18 cellular contexts compared by ENCODE assay signal in genomic region chr3:168532135-168532534, GRCh38.
DNase-seq lines count a peak whose midpoint lies in the region; ATAC-seq and TF ChIP-seq lines count a peak whose summit lies in the region.
"Had no signal": no experiment of that assay in that cellular context is flagged by ENCODE, and none has a peak within 500 bp of the region (broad histone marks: within the 10 kb centered on the region; RNA-seq: fewer than 3 reads in every experiment).

No MANE protein-coding gene starts in this region.

- peak overlapping the region; percentile 56; the same call in 1 of the 2 replicates for H3K9ac ChIP-seq in HUES48 (ENCODE audit: low read depth, low read length)
- no peak overlapping the region for H3K9ac ChIP-seq in neural progenitor cell
- H3K9ac ChIP-seq: BLaER1 treated with 17β-estradiol and CSF1 and Interleukin-3, amounts not matched to agents 10 nM and 100 nM had no signal

- intact Hi-C loops in activated naive CD4-positive, alpha-beta T cell treated with anti-CD3 and anti-CD28 coated beads for 36 hours (cut with micrococcal nuclease): no loop called here

- POLR2A ChIA-PET in WTC11 (lab: Charles Lee): no interaction called here

- H3F3A ChIP-seq in neural progenitor cell (ENCODE audit: low read depth): peaks cover 11% of the 10 kb centered on the region

- no peaks in the 10 kb centered on the region for H3K9me3 ChIP-seq in HUES48 (ENCODE audit: control insufficient read depth, insufficient read depth, low read length)
- H3K9me3 ChIP-seq in neural progenitor cell (ENCODE audit: low read depth): no peaks in the 10 kb centered on the region
- H3K9me3 ChIP-seq: BLaER1 treated with 17β-estradiol and CSF1 and Interleukin-3, amounts not matched to agents 10 nM and 100 nM had no signal

- peak overlapping the region; percentile 55 for H3K4me2 ChIP-seq in neural progenitor cell
- H3K4me2 ChIP-seq: BLaER1 treated with 17β-estradiol and CSF1 and Interleukin-3, amounts not matched to agents 10 nM and 100 nM had no signal

- peak overlapping the region; percentile 98 for H3K27ac Mint-ChIP-seq in WTC11
- H3K27ac Mint-ChIP-seq in neural progenitor cell: peak overlapping the region; percentile 34
- no peak overlapping the region for H3K27ac Mint-ChIP-seq in activated naive CD4-positive, alpha-beta T cell treated with anti-CD3 and anti-CD28 coated beads for 36 hours
- H3K27ac Mint-ChIP-seq: B cell; CD8-positive, alpha-beta memory T cell; IgD-negative memory B cell had no signal

- TF ChIP-seq CTCF in WTC11 (IDR thresholded peaks at IDR 0.05) (no peak), neural progenitor cell (IDR thresholded peaks at IDR 0.05) (no peak)

- no peaks in the 10 kb centered on the region for H3K79me2 ChIP-seq in neural progenitor cell (ENCODE audit: low read depth)

- peaks cover 75% of the 10 kb centered on the region for H3K4me1 Mint-ChIP-seq in WTC11
- H3K4me1 Mint-ChIP-seq in neural progenitor cell: peaks cover 18% of the 10 kb centered on the region
- no peaks in the 10 kb centered on the region for H3K4me1 Mint-ChIP-seq in activated naive CD4-positive, alpha-beta T cell treated with anti-CD3 and anti-CD28 coated beads for 36 hours (ENCODE audit: low read depth)
- H3K4me1 Mint-ChIP-seq: B cell; CD8-positive, alpha-beta memory T cell had no signal

- DNase-seq in WTC11 (ENCODE audit: low spot score): no peak
- DNase-seq in iPS DF 19.7 (ENCODE audit: low read depth, low spot score): peak; percentile 70
- DNase-seq in neural progenitor cell (ENCODE audit: low spot score): peak; percentile 11
- no peak for DNase-seq in activated naive CD4-positive, alpha-beta T cell treated with anti-CD3 and anti-CD28 coated beads for 36 hours
- no peak for DNase-seq in mucosa of gallbladder (ENCODE audit: low spot score)
- DNase-seq: CD8-positive, alpha-beta memory T cell; COR-L47; DMS 273 treated with DMSO at 0.1 percent for 48 hours; DMS53; DND-41; EL; KBM-7 had no signal

- H3K9me3 Mint-ChIP-seq in WTC11: no peaks in the 10 kb centered on the region
- H3K9me3 Mint-ChIP-seq in neural progenitor cell: no peaks in the 10 kb centered on the region
- peaks cover 4% of the 10 kb centered on the region for H3K9me3 Mint-ChIP-seq in activated naive CD4-positive, alpha-beta T cell treated with anti-CD3 and anti-CD28 coated beads for 36 hours

- H3K4me3 ChIP-seq in HUES48 (ENCODE audit: low read depth, low read length): peak overlapping the region; percentile 8; the same call in 1 of the 2 replicates
- no peak overlapping the region for H3K4me3 ChIP-seq in neural progenitor cell
- H3K4me3 ChIP-seq: BLaER1 treated with 17β-estradiol and CSF1 and Interleukin-3, amounts not matched to agents 10 nM and 100 nM; GM12878 had no signal

- H3K4me1 ChIP-seq in HUES48 (ENCODE audit: control insufficient read depth, insufficient read depth, low read length) (peaks cover 54% of the 10 kb centered on the region), neural progenitor cell (peaks cover 18% of the 10 kb centered on the region)
- H3K4me1 ChIP-seq: BLaER1 treated with 17β-estradiol and CSF1 and Interleukin-3, amounts not matched to agents 10 nM and 100 nM had no signal

- H3K36me3 Mint-ChIP-seq in WTC11 (no peaks in the 10 kb centered on the region), neural progenitor cell (peaks cover 6% of the 10 kb centered on the region)
- no peaks in the 10 kb centered on the region for H3K36me3 Mint-ChIP-seq in activated naive CD4-positive, alpha-beta T cell treated with anti-CD3 and anti-CD28 coated beads for 36 hours (ENCODE audit: low read depth)
- H3K36me3 Mint-ChIP-seq: CD8-positive, alpha-beta memory T cell; IgD-negative memory B cell had no signal

- H2AFZ ChIP-seq in neural progenitor cell (replicated peaks): no peak overlapping the region

- H3K36me3 ChIP-seq in HUES48 (ENCODE audit: control insufficient read depth, insufficient read depth, low read length): no peaks in the 10 kb centered on the region
- no peaks in the 10 kb centered on the region for H3K36me3 ChIP-seq in neural progenitor cell
- H3K36me3 ChIP-seq: BLaER1 treated with 17β-estradiol and CSF1 and Interleukin-3, amounts not matched to agents 10 nM and 100 nM had no signal

- H3K27me3 ChIP-seq in HUES48 (ENCODE audit: control insufficient read depth, insufficient read depth, low read length) (no peaks in the 10 kb centered on the region), neural progenitor cell (no peaks in the 10 kb centered on the region)
- H3K27me3 ChIP-seq: BLaER1 treated with 17β-estradiol and CSF1 and Interleukin-3, amounts not matched to agents 10 nM and 100 nM had no signal

- no peaks in the 10 kb centered on the region for H4K20me1 ChIP-seq in neural progenitor cell (ENCODE audit: low read depth)
- H4K20me1 ChIP-seq: BLaER1 treated with 17β-estradiol and CSF1 and Interleukin-3, amounts not matched to agents 10 nM and 100 nM had no signal

- ATAC-seq in WTC11 (peak; percentile 89), GM19351 (IDR thresholded peaks at IDR 0.05; ENCODE audit: unreplicated experiment) (no peak)
- ATAC-seq: GM12878 had no signal

- peak overlapping the region; percentile 47 for H3K4me3 Mint-ChIP-seq in WTC11
- no peak overlapping the region for H3K4me3 Mint-ChIP-seq in neural progenitor cell
- H3K4me3 Mint-ChIP-seq in activated naive CD4-positive, alpha-beta T cell treated with anti-CD3 and anti-CD28 coated beads for 36 hours: no peak overlapping the region
- H3K4me3 Mint-ChIP-seq: B cell; CD8-positive, alpha-beta memory T cell; IgD-negative memory B cell had no signal

- H3K27me3 Mint-ChIP-seq in WTC11 (ENCODE audit: low read depth) (no peaks in the 10 kb centered on the region), neural progenitor cell (ENCODE audit: insufficient read depth, low read depth) (no peaks in the 10 kb centered on the region)
- no peaks in the 10 kb centered on the region for H3K27me3 Mint-ChIP-seq in activated naive CD4-positive, alpha-beta T cell treated with anti-CD3 and anti-CD28 coated beads for 36 hours (ENCODE audit: low read depth)
- H3K27me3 Mint-ChIP-seq: B cell; CD8-positive, alpha-beta memory T cell; IgD-negative memory B cell had no signal

- peak overlapping the region; percentile 87 for H3K27ac ChIP-seq in HUES48 (ENCODE audit: low read depth, low read length)
- no peak overlapping the region for H3K27ac ChIP-seq in neural progenitor cell
- H3K27ac ChIP-seq: BLaER1 treated with 17β-estradiol and CSF1 and Interleukin-3, amounts not matched to agents 10 nM and 100 nM had no signal

- CTCF ChIA-PET in WTC11 (lab: Charles Lee): interaction anchor here (1.0 kb wide), 1 partner anchor 13 kb away, joined by 5 read pairs; no protein-coding TSS in a partner anchor
- CTCF ChIA-PET in activated naive CD4-positive, alpha-beta T cell treated with anti-CD3 and anti-CD28 coated beads for 36 hours (lab: Charles Lee): no interaction called here

TF ChIP-seq in WTC11, 78 proteins besides CTCF, POLR2A, EP300 and RAD21:
- peak; percentile 66; the same call in 1 of the 2 replicates for TF ChIP-seq TEAD1 (CRISPR knock-in tag; IDR thresholded peaks at IDR 0.05)
- TF ChIP-seq ZMAT4 (CRISPR knock-in tag; IDR thresholded peaks at IDR 0.05): peak; percentile 81; the same call in 1 of the 2 replicates
- 0 out of 2 replicates have a peak, but pooled peaks have one; percentile 32 for TF ChIP-seq ZSCAN18 (CRISPR knock-in tag; IDR thresholded peaks at IDR 0.05)
- TF ChIP-seq ZNF138 (CRISPR knock-in tag; conservative IDR thresholded peaks at IDR 0.05): no peak

Comparison
In these comparisons a context has a peak if more than half of its experiments do, and no peak if none do; other contexts are left out.
1. DNase-seq: peak in iPS DF 19.7 (single experiment) and neural progenitor cell (single experiment); none in WTC11 (single experiment), activated naive CD4-positive, alpha-beta T cell treated with anti-CD3 and anti-CD28 coated beads for 36 hours (single experiment) and mucosa of gallbladder (single experiment).